Comparison of ENCODE assay signal across 8 cellular contexts in the genomic region with DNA sequence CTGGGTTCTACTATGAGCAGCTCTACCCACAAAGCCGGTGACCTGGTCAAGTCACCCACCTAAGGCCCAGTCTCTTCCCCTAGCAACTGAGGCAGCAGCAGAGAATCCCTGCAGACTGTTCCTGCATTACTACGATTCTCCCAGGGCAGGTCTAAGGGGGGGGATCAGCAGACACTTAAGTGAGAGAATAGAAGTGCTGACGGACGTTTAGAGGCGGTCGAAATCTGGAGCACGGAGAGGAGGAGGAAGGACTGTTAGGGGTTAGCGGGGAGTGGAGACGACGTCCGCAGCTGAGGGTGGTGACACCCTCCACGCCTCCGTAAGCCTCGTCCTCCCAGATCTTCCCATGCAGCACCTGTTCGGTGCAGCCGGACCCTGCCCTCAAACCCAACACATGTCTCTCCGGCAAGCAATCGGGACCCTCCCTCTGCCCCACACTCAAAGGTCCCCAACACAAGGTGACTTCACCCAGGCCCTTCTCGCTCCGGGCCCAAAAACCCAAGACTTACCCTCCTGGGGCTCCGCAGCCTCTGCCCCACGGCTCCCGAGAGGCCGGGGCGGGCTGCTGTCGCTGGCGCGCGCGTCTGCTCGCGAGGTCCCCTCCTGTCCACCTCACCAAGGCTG. TPM values are rescaled to one million over a fixed set of nuclear protein-coding genes. Genes with fewer than 3 reads are reported as not detected.
A peak's percentile ranks its signal among the peaks of the same experiment; 100 is the strongest.
DNase-seq lines count a peak whose midpoint lies in the region; ATAC-seq and TF ChIP-seq lines count a peak whose summit lies in the region.
"Not testable (repeated sequence)": the region's sequence is repeated elsewhere in the genome, so short reads cannot be mapped to it uniquely, and the experiment has no call there.

No MANE protein-coding gene starts in this region.

- TF ChIP-seq CTCF in HFFc6 (IDR thresholded peaks at IDR 0.05); choroid plexus epithelial cell (conservative IDR thresholded peaks at IDR 0.05; ENCODE audit: low read depth, low read length): not testable (repeated sequence)

- not testable (repeated sequence) for H3K9me3 ChIP-seq in BLaER1; NT2/D1 (ENCODE audit: insufficient read depth, low read length)

- peak overlapping the region; percentile 71 for H3K4me2 ChIP-seq in BLaER1

- not testable (repeated sequence) for H4K20me1 ChIP-seq in BLaER1

- H3K27ac Mint-ChIP-seq in HFFc6 (peak overlapping the region; percentile 88), naive B cell (peak overlapping the region; percentile 41 to 88 (median 64))
- peak overlapping the region; percentile 85 for H3K27ac Mint-ChIP-seq in activated CD8-positive, alpha-beta memory T cell treated with anti-CD3 and anti-CD28 coated beads, Interleukin-2, amount 10 ng/mL, durations not matched to agents 7 days and 5 days
- H3K27ac Mint-ChIP-seq in stimulated activated memory B cell treated with anti-CD40 and anti-IgM and Interleukin-4, amounts not matched to agents 10 μg/mL and 1 μg/mL and 100 μg/mL, for 72 hours, result peak overlapping the region; percentile 83

- H3K4me3 ChIP-seq in BLaER1 (peak overlapping the region; percentile 85), NT2/D1 (ENCODE audit: insufficient read length, low read depth) (peak overlapping the region; percentile 66), choroid plexus epithelial cell (ENCODE audit: low read depth, low read length) (peak overlapping the region; percentile 78)

- not testable (repeated sequence) for H3K27me3 ChIP-seq in BLaER1; NT2/D1 (ENCODE audit: insufficient read depth, insufficient read length)

- H3K27me3 Mint-ChIP-seq in HFFc6 (ENCODE audit: insufficient read depth); activated CD8-positive, alpha-beta memory T cell treated with anti-CD3 and anti-CD28 coated beads, Interleukin-2, amount 10 ng/mL, durations not matched to agents 7 days and 5 days; naive B cell; stimulated activated memory B cell treated with anti-CD40 and anti-IgM and Interleukin-4, amounts not matched to agents 10 μg/mL and 1 μg/mL and 100 μg/mL, for 72 hours: not testable (repeated sequence)

- H3K9me3 Mint-ChIP-seq in HFFc6; activated CD8-positive, alpha-beta memory T cell treated with anti-CD3 and anti-CD28 coated beads, Interleukin-2, amount 10 ng/mL, durations not matched to agents 7 days and 5 days (ENCODE audit: low read depth); naive B cell; stimulated activated memory B cell treated with anti-CD40 and anti-IgM and Interleukin-4, amounts not matched to agents 10 μg/mL and 1 μg/mL and 100 μg/mL, for 72 hours: not testable (repeated sequence)

- peak; percentile 25 for ATAC-seq in activated CD8-positive, alpha-beta memory T cell treated with anti-CD3 and anti-CD28 coated beads, Interleukin-2, amount 10 ng/mL, durations not matched to agents 7 days and 5 days
- ATAC-seq in left cardiac atrium (peak; percentile 2 to 14), naive B cell (ENCODE audit: low read depth in 2 of 2) (peak; percentile 19 to 37)
- not testable (repeated sequence) for ATAC-seq in stimulated activated memory B cell treated with anti-CD40 and anti-IgM and Interleukin-4, amounts not matched to agents 10 μg/mL and 1 μg/mL and 100 μg/mL, for 72 hours

- peak overlapping the region; percentile 95 for H3K4me3 Mint-ChIP-seq in HFFc6
- H3K4me3 Mint-ChIP-seq in activated CD8-positive, alpha-beta memory T cell treated with anti-CD3 and anti-CD28 coated beads, Interleukin-2, amount 10 ng/mL, durations not matched to agents 7 days and 5 days, result peak overlapping the region; percentile 97
- peak overlapping the region; percentile 86 to 94 (median 92) for H3K4me3 Mint-ChIP-seq in naive B cell
- peak overlapping the region; percentile 98 for H3K4me3 Mint-ChIP-seq in stimulated activated memory B cell treated with anti-CD40 and anti-IgM and Interleukin-4, amounts not matched to agents 10 μg/mL and 1 μg/mL and 100 μg/mL, for 72 hours

- H3K4me1 Mint-ChIP-seq in HFFc6 (ENCODE audit: low read depth) (peaks cover 10% of the 10 kb centered on the region; the same call in 1 of the 2 replicates), naive B cell (peaks cover 8 to 24% (median 14%) of the 10 kb centered on the region in 3 donors)
- peaks cover 11% of the 10 kb centered on the region for H3K4me1 Mint-ChIP-seq in activated CD8-positive, alpha-beta memory T cell treated with anti-CD3 and anti-CD28 coated beads, Interleukin-2, amount 10 ng/mL, durations not matched to agents 7 days and 5 days
- peaks cover 21% of the 10 kb centered on the region for H3K4me1 Mint-ChIP-seq in stimulated activated memory B cell treated with anti-CD40 and anti-IgM and Interleukin-4, amounts not matched to agents 10 μg/mL and 1 μg/mL and 100 μg/mL, for 72 hours

- H3K36me3 Mint-ChIP-seq in HFFc6 (ENCODE audit: low read depth); activated CD8-positive, alpha-beta memory T cell treated with anti-CD3 and anti-CD28 coated beads, Interleukin-2, amount 10 ng/mL, durations not matched to agents 7 days and 5 days; naive B cell; stimulated activated memory B cell treated with anti-CD40 and anti-IgM and Interleukin-4, amounts not matched to agents 10 μg/mL and 1 μg/mL and 100 μg/mL, for 72 hours: not testable (repeated sequence)

- intact Hi-C loops in left cardiac atrium (cut with DNase I), result not testable (repeated sequence)

- H3K27ac ChIP-seq in BLaER1, result peak overlapping the region; percentile 88

- H3K4me1 ChIP-seq in BLaER1; NT2/D1 (ENCODE audit: insufficient read depth, insufficient read length): not testable (repeated sequence)

- H3K36me3 ChIP-seq in BLaER1, result peaks cover 13% of the 10 kb centered on the region
- not testable (repeated sequence) for H3K36me3 ChIP-seq in NT2/D1 (ENCODE audit: insufficient read depth, insufficient read length, low read length)

- CTCF ChIA-PET in activated CD8-positive, alpha-beta memory T cell treated with anti-CD3 and anti-CD28 coated beads, Interleukin-2, amount 10 ng/mL, durations not matched to agents 7 days and 5 days (lab: Charles Lee), result not testable (repeated sequence)

- not testable (repeated sequence) for DNase-seq in HFFc6; NT2/D1 (ENCODE audit: low read depth, low spot score); left cardiac atrium; naive B cell
- peak; percentile 43 for DNase-seq in activated CD8-positive, alpha-beta memory T cell treated with anti-CD3 and anti-CD28 coated beads, Interleukin-2, amount 10 ng/mL, durations not matched to agents 7 days and 5 days
- DNase-seq in choroid plexus epithelial cell (ENCODE audit: low read depth), result peak; percentile 18

- H3K9ac ChIP-seq in BLaER1, result peak overlapping the region; percentile 90
- H3K9ac ChIP-seq in NT2/D1 (ENCODE audit: insufficient read length, low read depth), result peak overlapping the region; percentile 64

RNA-seq across cellular contexts. Expression of gene POM121C, which starts 0.6 kb away (rescaled TPM):
- total RNA-seq in HFFc6 (2021; fragmentation: NEBNext Ultra II Directional; extraction: Animal tissue kit (Norgen Biotek cat#: 25700)), result 10 to 100 TPM; 44.8 to 49.5 (median 45.9) TPM
- 10 to 100 TPM; 73.3 to 73.6 TPM for total RNA-seq in activated CD8-positive, alpha-beta memory T cell treated with anti-CD3 and anti-CD28 coated beads, Interleukin-2, amount 10 ng/mL, durations not matched to agents 7 days and 5 days
- 10 to 100 TPM; 25.3 to 35.5 TPM for total RNA-seq in left cardiac atrium
- polyA plus RNA-seq in naive B cell (ENCODE audit: low read depth in 6 of 6), result 10 to 100 TPM in 5 of 6 donors, 1 to 10 TPM in 1; 5.2 to 32.4 (median 14.0) TPM

RNA-seq across cellular contexts. Expression of gene SPDYE5, which starts 6.7 kb away (rescaled TPM):
- total RNA-seq in HFFc6 (2021; fragmentation: NEBNext Ultra II Directional; extraction: Animal tissue kit (Norgen Biotek cat#: 25700)), result not detected
- under 1 TPM in 1 of 2 experiments, not detected in 1; 0.15 TPM for total RNA-seq in activated CD8-positive, alpha-beta memory T cell treated with anti-CD3 and anti-CD28 coated beads, Interleukin-2, amount 10 ng/mL, durations not matched to agents 7 days and 5 days
- total RNA-seq in left cardiac atrium, result not detected
- under 1 TPM in 4 of 6 donors, not detected in 2; 0.14 to 0.84 (median 0.34) TPM for polyA plus RNA-seq in naive B cell (ENCODE audit: low read depth in 6 of 6)
